Comparison of ENCODE assay signal across 1 cellular context in genomic region chr6:110140650-110141049, GRCh38.
TF ChIP-seq lines count a peak whose summit lies in the region.

No MANE protein-coding gene starts in this region.

TF ChIP-seq in GM23338, 12 proteins besides CTCF, POLR2A, EP300 and RAD21 (continued from another document):
- TF ChIP-seq ZNF462 (CRISPR knock-in tag; IDR thresholded peaks at IDR 0.05) (no peak), REST (IDR thresholded peaks at IDR 0.05; ENCODE audit: unreplicated experiment) (no peak), STAT1 (IDR thresholded peaks at IDR 0.05; ENCODE audit: unreplicated experiment) (no peak), EZH2 (IDR thresholded peaks at IDR 0.05; ENCODE audit: low read depth, unreplicated experiment) (no peak), ZNF331 (CRISPR knock-in tag; IDR thresholded peaks at IDR 0.05; ENCODE audit: low read depth) (no peak), NANOG (IDR thresholded peaks at IDR 0.05; ENCODE audit: borderline replicate concordance) (no peak), POLR2AphosphoS5 (IDR thresholded peaks at IDR 0.05; ENCODE audit: low read depth) (no peak), ETS1 (IDR thresholded peaks at IDR 0.05) (no peak)
